In the genomic region with DNA sequence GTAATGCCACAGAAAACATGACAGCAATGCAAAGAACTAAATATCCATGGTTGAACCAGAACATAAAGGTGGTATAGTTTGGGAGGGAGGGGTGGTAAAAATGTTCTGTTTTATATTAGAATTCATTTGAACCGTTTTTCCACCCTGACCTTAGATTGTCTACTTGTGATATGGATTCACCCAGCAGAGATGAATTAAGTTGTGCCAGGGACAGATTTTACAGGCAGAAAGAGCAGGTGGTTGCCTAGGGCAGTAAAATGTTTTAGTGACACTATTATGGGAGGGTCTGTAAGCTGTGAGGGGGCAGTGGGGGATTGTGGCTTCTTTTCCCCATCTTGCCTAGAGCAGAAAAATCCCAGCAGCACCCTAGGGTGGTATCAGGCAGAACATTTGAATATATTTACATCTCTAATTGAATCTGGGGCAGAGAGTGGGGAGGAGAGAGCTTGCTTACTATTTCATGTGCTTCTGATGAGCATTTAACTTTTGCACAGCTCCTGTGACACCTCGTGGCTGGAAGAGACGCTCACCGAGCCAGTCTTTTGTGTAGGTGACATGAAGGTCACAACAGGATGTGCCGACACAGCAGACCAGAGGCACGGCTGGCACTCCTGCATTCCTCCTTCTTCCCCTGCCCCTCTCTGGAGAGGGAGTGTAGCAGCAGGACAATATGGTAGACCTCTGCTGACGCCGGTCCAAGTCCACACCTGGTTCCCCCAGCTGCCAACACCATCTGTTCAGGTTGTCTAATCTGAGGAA, we compare ENCODE assay signal across 16 cellular contexts.
A peak's percentile ranks its signal among the peaks of the same experiment; 100 is the strongest.
DNase-seq lines count a peak whose midpoint lies in the region; ATAC-seq and TF ChIP-seq lines count a peak whose summit lies in the region.
"Had no signal": no experiment of that assay in that cellular context is flagged by ENCODE, and none has a peak within 500 bp of the region (broad histone marks: within the 10 kb centered on the region; RNA-seq: fewer than 3 reads in every experiment).

No MANE protein-coding gene starts in this region.

- no peak overlapping the region for H3K27ac ChIP-seq in right cardiac atrium (ENCODE audit: low read length)
- H3K27ac ChIP-seq: BLaER1 treated with 17β-estradiol and CSF1 and Interleukin-3, amounts not matched to agents 10 nM and 100 nM; Peyer's patch; SJCRH30 had no signal

- H3K9me3 ChIP-seq in right cardiac atrium (ENCODE audit: control insufficient read depth, low read length), result no peaks in the 10 kb centered on the region
- H3K9me3 ChIP-seq: BLaER1 treated with 17β-estradiol and CSF1 and Interleukin-3, amounts not matched to agents 10 nM and 100 nM; Peyer's patch; SJCRH30 had no signal

- H3K27me3 ChIP-seq in right cardiac atrium (ENCODE audit: control insufficient read depth, insufficient read depth), result no peaks in the 10 kb centered on the region
- H3K27me3 ChIP-seq: BLaER1 treated with 17β-estradiol and CSF1 and Interleukin-3, amounts not matched to agents 10 nM and 100 nM; Peyer's patch; SJCRH30 had no signal

- H3K4me3 ChIP-seq in right cardiac atrium (ENCODE audit: low read length), result no peak overlapping the region
- H3K4me3 ChIP-seq: BLaER1 treated with 17β-estradiol and CSF1 and Interleukin-3, amounts not matched to agents 10 nM and 100 nM; K562; Peyer's patch; SJCRH30 had no signal

- 52% methylated on average over 8 of the region's 8 CpGs for WGBS in right cardiac atrium

- H3K4me1 ChIP-seq in right cardiac atrium (ENCODE audit: control insufficient read depth, insufficient read depth, low read length), result no peaks in the 10 kb centered on the region
- H3K4me1 ChIP-seq: BLaER1 treated with 17β-estradiol and CSF1 and Interleukin-3, amounts not matched to agents 10 nM and 100 nM; Peyer's patch; SJCRH30 had no signal

- ATAC-seq in SK-N-SH treated with all-trans-retinoic acid at 6 μM for 48 hours (no peak), right cardiac atrium (peak; percentile 53 to 78), GM18502 (IDR thresholded peaks at IDR 0.05; ENCODE audit: poor library complexity, unreplicated experiment) (no peak)
- ATAC-seq: K562 had no signal

- DNase-seq in NCI-H2171 treated with DMSO at 0.1 percent for 48 hours (lab: John Stamatoyannopoulos, UW), result peak; percentile 11
- DNase-seq in NCI-H2171 (lab: John Stamatoyannopoulos, UW), result no peak
- peak; percentile 98 for DNase-seq in NCI-H524 treated with DMSO at 0.1 percent for 48 hours (lab: John Stamatoyannopoulos, UW)
- DNase-seq in right cardiac atrium, result peak in 1 of 3 donors; percentile 58
- no peak for DNase-seq in HuH-7.5 (ENCODE audit: low spot score)
- DNase-seq in glomerular visceral epithelial cell (ENCODE audit: extremely low spot score), result no peak
- DNase-seq: 8988T, NCI-H1092, NCI-H187, NCI-H69, Peyer's patch, SJCRH30 had no signal

- intact Hi-C loops in right cardiac atrium (cut with DNase I), result loop anchor here in 1 of 4 donors (10.0 kb wide), 1 partner anchor 189 kb away; no protein-coding TSS in a partner anchor

TF ChIP-seq in SK-N-SH treated with all-trans-retinoic acid at 6 μM for 48 hours, 23 proteins besides CTCF, POLR2A, EP300 and RAD21:
- TF ChIP-seq, protein P1, sequence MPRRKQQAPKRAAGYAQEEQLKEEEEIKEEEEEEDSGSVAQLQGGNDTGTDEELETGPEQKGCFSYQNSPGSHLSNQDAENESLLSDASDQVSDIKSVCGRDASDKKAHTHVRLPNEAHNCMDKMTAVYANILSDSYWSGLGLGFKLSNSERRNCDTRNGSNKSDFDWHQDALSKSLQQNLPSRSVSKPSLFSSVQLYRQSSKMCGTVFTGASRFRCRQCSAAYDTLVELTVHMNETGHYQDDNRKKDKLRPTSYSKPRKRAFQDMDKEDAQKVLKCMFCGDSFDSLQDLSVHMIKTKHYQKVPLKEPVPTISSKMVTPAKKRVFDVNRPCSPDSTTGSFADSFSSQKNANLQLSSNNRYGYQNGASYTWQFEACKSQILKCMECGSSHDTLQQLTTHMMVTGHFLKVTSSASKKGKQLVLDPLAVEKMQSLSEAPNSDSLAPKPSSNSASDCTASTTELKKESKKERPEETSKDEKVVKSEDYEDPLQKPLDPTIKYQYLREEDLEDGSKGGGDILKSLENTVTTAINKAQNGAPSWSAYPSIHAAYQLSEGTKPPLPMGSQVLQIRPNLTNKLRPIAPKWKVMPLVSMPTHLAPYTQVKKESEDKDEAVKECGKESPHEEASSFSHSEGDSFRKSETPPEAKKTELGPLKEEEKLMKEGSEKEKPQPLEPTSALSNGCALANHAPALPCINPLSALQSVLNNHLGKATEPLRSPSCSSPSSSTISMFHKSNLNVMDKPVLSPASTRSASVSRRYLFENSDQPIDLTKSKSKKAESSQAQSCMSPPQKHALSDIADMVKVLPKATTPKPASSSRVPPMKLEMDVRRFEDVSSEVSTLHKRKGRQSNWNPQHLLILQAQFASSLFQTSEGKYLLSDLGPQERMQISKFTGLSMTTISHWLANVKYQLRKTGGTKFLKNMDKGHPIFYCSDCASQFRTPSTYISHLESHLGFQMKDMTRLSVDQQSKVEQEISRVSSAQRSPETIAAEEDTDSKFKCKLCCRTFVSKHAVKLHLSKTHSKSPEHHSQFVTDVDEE (CRISPR knock-in tag; IDR thresholded peaks at IDR 0.05), result no peak
- TF ChIP-seq SNAI2 (CRISPR knock-in tag; IDR thresholded peaks at IDR 0.05) (0 out of 2 replicates have a peak, but pooled peaks have one; percentile 39), PPARA (CRISPR knock-in tag; IDR thresholded peaks at IDR 0.05; ENCODE audit: borderline replicate concordance) (no peak), ZNF8 (CRISPR knock-in tag; IDR thresholded peaks at IDR 0.05) (no peak), ZNF565 (CRISPR knock-in tag; conservative IDR thresholded peaks at IDR 0.05; ENCODE audit: low read depth) (no peak), TCF4 (CRISPR knock-in tag; IDR thresholded peaks at IDR 0.05; ENCODE audit: borderline replicate concordance) (peak; percentile 74; the same call in 1 of the 2 replicates)
- TF ChIP-seq, protein P2, sequence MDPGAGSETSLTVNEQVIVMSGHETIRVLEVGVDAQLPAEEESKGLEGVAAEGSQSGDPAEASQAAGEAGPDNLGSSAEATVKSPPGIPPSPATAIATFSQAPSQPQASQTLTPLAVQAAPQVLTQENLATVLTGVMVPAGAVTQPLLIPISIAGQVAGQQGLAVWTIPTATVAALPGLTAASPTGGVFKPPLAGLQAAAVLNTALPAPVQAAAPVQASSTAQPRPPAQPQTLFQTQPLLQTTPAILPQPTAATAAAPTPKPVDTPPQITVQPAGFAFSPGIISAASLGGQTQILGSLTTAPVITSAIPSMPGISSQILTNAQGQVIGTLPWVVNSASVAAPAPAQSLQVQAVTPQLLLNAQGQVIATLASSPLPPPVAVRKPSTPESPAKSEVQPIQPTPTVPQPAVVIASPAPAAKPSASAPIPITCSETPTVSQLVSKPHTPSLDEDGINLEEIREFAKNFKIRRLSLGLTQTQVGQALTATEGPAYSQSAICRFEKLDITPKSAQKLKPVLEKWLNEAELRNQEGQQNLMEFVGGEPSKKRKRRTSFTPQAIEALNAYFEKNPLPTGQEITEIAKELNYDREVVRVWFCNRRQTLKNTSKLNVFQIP (CRISPR knock-in tag; IDR thresholded peaks at IDR 0.05; ENCODE audit: borderline replicate concordance, low read depth), result no peak

Comparison
In these comparisons a context has a peak if more than half of its experiments do, and no peak if none do; other contexts are left out.
1. DNase-seq: peak in NCI-H2171 treated with DMSO at 0.1 percent for 48 hours (single experiment) and NCI-H524 treated with DMSO at 0.1 percent for 48 hours (single experiment); none in NCI-H2171 (single experiment), HuH-7.5 (single experiment) and glomerular visceral epithelial cell (single experiment).
2. ATAC-seq: peak in right cardiac atrium (2 of 2); none in SK-N-SH treated with all-trans-retinoic acid at 6 μM for 48 hours (single experiment) and GM18502 (single experiment).